Comparison of ENCODE assay signal across 8 cellular contexts in genomic region chr9:33750307-33750838, GRCh38. TPM values are rescaled to one million over a fixed set of nuclear protein-coding genes. Genes with fewer than 3 reads are reported as not detected.
DNase-seq lines count a peak whose midpoint lies in the region; ATAC-seq, FAIRE-seq and TF ChIP-seq lines count a peak whose summit lies in the region.

No MANE protein-coding gene starts in this region.

- H3K4me1 ChIP-seq in HUES6 (ENCODE audit: control insufficient read depth, insufficient read depth, low read length), result no peaks in the 10 kb centered on the region

- peak overlapping the region; percentile 53 for H3K4me3 ChIP-seq in HUES6 (ENCODE audit: low read depth, low read length)
- H3K4me3 ChIP-seq in bronchial epithelial cell (ENCODE audit: low read depth, low read length), result peak overlapping the region; percentile 52

- no peak overlapping the region for H3K27ac ChIP-seq in HUES6 (ENCODE audit: low read depth, low read length)

- H3K36me3 ChIP-seq in HUES6 (ENCODE audit: control insufficient read depth, insufficient read depth, low read length) (no peaks in the 10 kb centered on the region), bronchial epithelial cell (ENCODE audit: control insufficient read depth, insufficient read depth, low read length) (no peaks in the 10 kb centered on the region)

- ATAC-seq in HG03196 (IDR thresholded peaks at IDR 0.05; ENCODE audit: unreplicated experiment) (no peak), GM21390 (IDR thresholded peaks at IDR 0.05; ENCODE audit: unreplicated experiment) (no peak)

- H3K9me3 ChIP-seq in HUES6 (ENCODE audit: control insufficient read depth, insufficient read depth, low read depth, low read length), result no peaks in the 10 kb centered on the region

- DNase-seq in AG08396 (ENCODE audit: low spot score) (peak; percentile 50), bronchial epithelial cell (ENCODE audit: low read depth) (no peak), iris pigment epithelial cell (ENCODE audit: low read depth) (peak; percentile 25), NCI-H2107 treated with DMSO at 0.1 percent for 48 hours (lab: John Stamatoyannopoulos, UW; ENCODE audit: unreplicated experiment) (no peak), putamen (ENCODE audit: low spot score) (no peak)

- TF ChIP-seq CTCF in bronchial epithelial cell (IDR thresholded peaks at IDR 0.05; ENCODE audit: insufficient read depth, low read length, severe bottlenecking), result no peak

- H3K9ac ChIP-seq in HUES6 (ENCODE audit: low read length), result no peak overlapping the region

- FAIRE-seq in bronchial epithelial cell (lab: Jason Lieb, UNC), result no peak

- H3K27me3 ChIP-seq in HUES6 (ENCODE audit: control insufficient read depth, insufficient read depth, low read length), result peaks cover 49% of the 10 kb centered on the region
- no peaks in the 10 kb centered on the region for H3K27me3 ChIP-seq in bronchial epithelial cell (ENCODE audit: control insufficient read depth, insufficient read depth, low read length)

RNA-seq across cellular contexts. Expression of gene PRSS3, which starts 45.0 kb away (rescaled TPM):
- 69.6 and 95.6 TPM in 2 replicates for total RNA-seq in bronchial epithelial cell

Comparison
In these comparisons a context has a peak if more than half of its experiments do, and no peak if none do; other contexts are left out.
1. DNase-seq: peak in AG08396 (single experiment) and iris pigment epithelial cell (single experiment); none in bronchial epithelial cell (single experiment), NCI-H2107 treated with DMSO at 0.1 percent for 48 hours (single experiment) and putamen (single experiment).